ENCODE assay signal across 11 cellular contexts in the genomic region with DNA sequence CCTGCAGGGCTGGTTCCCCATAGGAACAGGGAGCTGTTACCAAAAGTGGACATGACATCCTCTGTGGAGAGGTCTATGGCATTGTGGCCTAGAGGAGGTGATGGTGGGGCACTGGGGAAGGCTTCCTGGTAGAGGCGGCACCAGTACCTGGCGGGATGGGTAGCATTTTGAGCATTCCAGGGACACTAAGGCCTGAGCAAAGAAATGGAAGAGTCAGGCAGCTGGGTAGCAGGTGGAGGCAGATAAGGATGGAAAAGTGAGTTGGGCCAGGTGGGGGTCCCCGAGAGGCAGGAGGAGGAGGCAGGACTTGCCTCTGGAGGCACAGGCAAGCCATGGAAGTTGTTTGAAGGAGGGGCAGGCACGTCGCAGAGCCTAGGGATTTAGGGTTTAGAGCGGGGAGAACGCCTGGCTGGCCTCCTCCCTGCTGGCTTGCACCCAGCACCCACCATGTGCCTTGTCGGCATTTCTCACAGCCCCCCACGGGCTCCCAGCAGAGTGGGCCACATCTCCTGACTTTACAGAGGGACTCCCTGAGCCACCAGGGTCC.
"Had no signal": no experiment of that assay in that cellular context is flagged by ENCODE, and none has a peak within 500 bp of the region (broad histone marks: within the 10 kb centered on the region; RNA-seq: fewer than 3 reads in every experiment).

No MANE protein-coding gene starts in this region.

- H3K27ac Mint-ChIP-seq: activated CD4-positive, alpha-beta T cell treated with anti-CD3 and anti-CD28 coated beads for 36 hours; activated CD8-positive, alpha-beta T cell treated with anti-CD3 and anti-CD28 coated beads, Interleukin-2, amount 10 ng/mL, durations not matched to agents 7 days and 5 days; progenitor cell of endocrine pancreas; T-helper 17 cell had no signal

- H3K4me3 Mint-ChIP-seq: activated CD4-positive, alpha-beta T cell treated with anti-CD3 and anti-CD28 coated beads for 36 hours; activated CD8-positive, alpha-beta T cell treated with anti-CD3 and anti-CD28 coated beads, Interleukin-2, amount 10 ng/mL, durations not matched to agents 7 days and 5 days; T-helper 17 cell had no signal

- DNase-seq: activated CD4-positive, alpha-beta T cell treated with anti-CD3 and anti-CD28 coated beads for 36 hours; activated CD8-positive, alpha-beta memory T cell treated with anti-CD3 and anti-CD28 coated beads, Interleukin-2, amount 50 U/mL, for 4 hours; activated CD8-positive, alpha-beta T cell treated with anti-CD3 and anti-CD28 coated beads, Interleukin-2, amount 10 ng/mL, durations not matched to agents 7 days and 5 days; cerebellar nuclear complex; naive thymus-derived CD8-positive, alpha-beta T cell; stimulated activated CD4-positive, alpha-beta T cell treated with anti-CD3 and anti-CD28 coated beads, Interleukin-1b, Interleukin-23, amount 100 ng/mL, for 48 hours; T-helper 17 cell had no signal

- H3K27me3 Mint-ChIP-seq: naive thymus-derived CD8-positive, alpha-beta T cell; progenitor cell of endocrine pancreas; T-helper 17 cell had no signal

- H3K27ac ChIP-seq: ascending aorta, breast epithelium, heart left ventricle had no signal

- H3K4me1 ChIP-seq: breast epithelium had no signal

- H3K9me3 Mint-ChIP-seq: naive thymus-derived CD8-positive, alpha-beta T cell had no signal

- H3K27me3 ChIP-seq: ascending aorta, breast epithelium, heart left ventricle had no signal

- H3K9me3 ChIP-seq: ascending aorta, breast epithelium had no signal

- H3K36me3 Mint-ChIP-seq: naive thymus-derived CD8-positive, alpha-beta T cell had no signal

- ATAC-seq: activated CD4-positive, alpha-beta T cell treated with anti-CD3 and anti-CD28 coated beads for 36 hours; activated CD8-positive, alpha-beta T cell treated with anti-CD3 and anti-CD28 coated beads, Interleukin-2, amount 10 ng/mL, durations not matched to agents 7 days and 5 days; heart left ventricle; naive thymus-derived CD8-positive, alpha-beta T cell; T-helper 17 cell had no signal

- H3K36me3 ChIP-seq: ascending aorta, breast epithelium, heart left ventricle had no signal

- H3K4me3 ChIP-seq: ascending aorta, breast epithelium, heart left ventricle had no signal
